Comparison of ENCODE assay signal across 8 cellular contexts in genomic region chr7:100585511-100586265, GRCh38. TPM values are rescaled to one million over a fixed set of nuclear protein-coding genes. Genes with fewer than 3 reads are reported as not detected.
DNase-seq lines count a peak whose midpoint lies in the region; TF ChIP-seq lines count a peak whose summit lies in the region.

Gene LRCH4, minus strand, starts transcription at chr7:100586129. Its CDS starts 29 bp downstream, at chr7:100586100.

- H3K9me3 Mint-ChIP-seq in activated CD4-positive, alpha-beta T cell treated with anti-CD3 and anti-CD28 coated beads, Interleukin-2, amount 10 ng/mL, durations not matched to agents 24 days and 14 days = no peaks in the 10 kb centered on the region

- peaks cover 6% of the 10 kb centered on the region; the same call in 1 of the 2 replicates for H3K27me3 ChIP-seq in H7 (ENCODE audit: control insufficient read depth, insufficient read depth, low read length)
- H3K27me3 ChIP-seq in suprapubic skin = no peaks in the 10 kb centered on the region

- H3K27ac Mint-ChIP-seq in activated CD4-positive, alpha-beta T cell treated with anti-CD3 and anti-CD28 coated beads, Interleukin-2, amount 10 ng/mL, durations not matched to agents 24 days and 14 days = peak within 1 kb of the TSS; percentile 96

- peaks cover 6% of the 10 kb centered on the region for H3K27me3 Mint-ChIP-seq in activated CD4-positive, alpha-beta T cell treated with anti-CD3 and anti-CD28 coated beads, Interleukin-2, amount 10 ng/mL, durations not matched to agents 24 days and 14 days

- peaks cover 30% of the 10 kb centered on the region for H3K4me1 Mint-ChIP-seq in activated CD4-positive, alpha-beta T cell treated with anti-CD3 and anti-CD28 coated beads, Interleukin-2, amount 10 ng/mL, durations not matched to agents 24 days and 14 days

- DNase-seq in GM12864 (ENCODE audit: low read depth) (no peak), H7 (peak; percentile 100), NCI-H2029 treated with DMSO at 0.1 percent for 48 hours (lab: John Stamatoyannopoulos, UW) (peak; percentile 46), suprapubic skin (ENCODE audit: low spot score in 2 of 2) (peak in 1 of 2 donors; percentile 89), SHP77 (lab: John Stamatoyannopoulos, UW) (no peak)
- DNase-seq in activated CD4-positive, alpha-beta T cell treated with anti-CD3 and anti-CD28 coated beads, Interleukin-2, amount 10 ng/mL, durations not matched to agents 24 days and 14 days = peak; percentile 92
- peak; percentile 61 for DNase-seq in effector CD8-positive, alpha-beta T cell (lab: John Stamatoyannopoulos, UW)

- H3K36me3 Mint-ChIP-seq in activated CD4-positive, alpha-beta T cell treated with anti-CD3 and anti-CD28 coated beads, Interleukin-2, amount 10 ng/mL, durations not matched to agents 24 days and 14 days (ENCODE audit: low read depth) = peaks cover 3% of the 10 kb centered on the region

- H3K4me3 ChIP-seq in GM12864 (ENCODE audit: low read depth, low read length) (peak within 1 kb of the TSS; percentile 89), H7 (ENCODE audit: insufficient read depth, low read depth, low read length) (peak within 1 kb of the TSS; percentile 98), mesodermal cell (ENCODE audit: extremely low read depth, insufficient read depth, low read length, poor library complexity, severe bottlenecking) (peak within 1 kb of the TSS; percentile 70), suprapubic skin (peak within 1 kb of the TSS; percentile 99)

- H3K9me3 ChIP-seq in mesodermal cell (ENCODE audit: control insufficient read depth, low read length) (no peaks in the 10 kb centered on the region), suprapubic skin (no peaks in the 10 kb centered on the region)

- H3K4me1 ChIP-seq in mesodermal cell (ENCODE audit: control insufficient read depth, insufficient read depth, low read length, poor library complexity, severe bottlenecking) (peaks cover 24% of the 10 kb centered on the region), suprapubic skin (peaks cover 57% of the 10 kb centered on the region)

- TF ChIP-seq POLR2A in suprapubic skin (IDR thresholded peaks at IDR 0.05) = peak; percentile 93 to 95

- peak within 1 kb of the TSS; percentile 91 for H3K4me3 Mint-ChIP-seq in activated CD4-positive, alpha-beta T cell treated with anti-CD3 and anti-CD28 coated beads, Interleukin-2, amount 10 ng/mL, durations not matched to agents 24 days and 14 days

- peak within 1 kb of the TSS; percentile 90 for H3K27ac ChIP-seq in mesodermal cell (ENCODE audit: low read depth, low read length, severe bottlenecking)
- H3K27ac ChIP-seq in suprapubic skin = peak within 1 kb of the TSS; percentile 96

- intact Hi-C loops in activated CD4-positive, alpha-beta T cell treated with anti-CD3 and anti-CD28 coated beads, Interleukin-2, amount 10 ng/mL, durations not matched to agents 24 days and 14 days (cut with micrococcal nuclease) = loop anchor here (1.0 to 10.0 kb wide), 12 partner anchors 20 to 461 kb away; partner anchors contain the start of genes AGFG2, GIGYF1, GNB2 and MBLAC1

- 0 to 1% methylated on average over 45 to 47 of the region's 61 CpGs for WGBS in mesodermal cell (ENCODE audit: insufficient coverage in 2 of 2), 2 experiments
- 0% methylated on average over 15 of the region's 61 CpGs for WGBS in suprapubic skin

- H3K36me3 ChIP-seq in H7 (replicated peaks; ENCODE audit: control insufficient read depth, insufficient read depth, low read length) (peaks cover 13% of the 10 kb centered on the region), mesodermal cell (ENCODE audit: control insufficient read depth, insufficient read depth, low read length) (peaks cover 22% of the 10 kb centered on the region), suprapubic skin (peaks cover 17% of the 10 kb centered on the region)

- TF ChIP-seq CTCF in GM12864 (IDR thresholded peaks at IDR 0.05; ENCODE audit: low read depth, low read length, missing control alignments) = no peak
- no peak for TF ChIP-seq CTCF in suprapubic skin (IDR thresholded peaks at IDR 0.05)

- TF ChIP-seq EP300 in suprapubic skin (IDR thresholded peaks at IDR 0.05) = peak; percentile 58

RNA-seq across cellular contexts. Expression of gene LRCH4, which starts in this region (rescaled TPM):
- total RNA-seq in H7 (2014; rRNA removed; shearing (Covaris generic)) = 24.2 and 25.1 TPM in 2 replicates
- 86.0 and 89.2 TPM in 2 replicates for total RNA-seq in activated CD4-positive, alpha-beta T cell treated with anti-CD3 and anti-CD28 coated beads, Interleukin-2, amount 10 ng/mL, durations not matched to agents 24 days and 14 days
- 53.1 TPM for polyA plus RNA-seq in mesodermal cell (2013, experiment 1 of 2)
- polyA plus RNA-seq in mesodermal cell (2013, experiment 2 of 2) = 44.1 TPM
- 100 to 1,000 TPM in 1 of 4 donors, 10 to 100 TPM in 3; 37.6 to 101 (median 56.2) TPM for total RNA-seq in suprapubic skin

Comparison
In these comparisons a context has a peak if more than half of its experiments do, and no peak if none do; other contexts are left out.
1. DNase-seq: peak in H7 (single experiment), NCI-H2029 treated with DMSO at 0.1 percent for 48 hours (single experiment), activated CD4-positive, alpha-beta T cell treated with anti-CD3 and anti-CD28 coated beads, Interleukin-2, amount 10 ng/mL, durations not matched to agents 24 days and 14 days (single experiment) and effector CD8-positive, alpha-beta T cell (single experiment); none in GM12864 (single experiment) and SHP77 (0 of 2).
2. Peak in every context shown above with its lines, with median percentiles within 50 percentile points of each other: H3K4me3 ChIP-seq.